Comparison of ENCODE assay signal across 1 cellular context in the genomic region with DNA sequence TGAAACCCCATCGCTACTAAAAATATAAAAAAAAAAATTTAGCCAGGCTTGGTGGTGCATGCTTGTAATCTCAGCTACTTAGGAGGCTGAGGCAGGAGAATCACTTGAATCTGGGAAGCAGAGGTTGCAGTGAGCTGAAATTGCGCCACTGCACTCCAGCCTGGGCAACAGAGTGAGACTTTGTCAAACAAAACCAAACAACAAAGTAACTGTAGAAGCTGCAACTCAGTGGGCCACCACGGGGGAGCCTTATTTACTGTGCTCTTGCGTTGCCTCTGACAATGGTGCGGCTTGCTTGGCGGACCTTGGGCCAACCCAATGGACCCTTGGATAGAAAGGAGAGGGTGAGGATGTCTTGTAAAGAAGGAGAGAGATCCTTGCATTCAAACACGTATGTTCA. TPM values are rescaled to one million over a fixed set of nuclear protein-coding genes. Genes with fewer than 3 reads are reported as not detected.
"Had no signal": no experiment of that assay in that cellular context is flagged by ENCODE, and none has a peak within 500 bp of the region (broad histone marks: within the 10 kb centered on the region; RNA-seq: fewer than 3 reads in every experiment).

No MANE protein-coding gene starts in this region.

RNA-seq across cellular contexts. Expression of gene CEBPA, which starts 7.3 kb away (rescaled TPM):
- total RNA-seq: RPMI7951 had no signal
